Comparison of ENCODE assay signal across 24 cellular contexts in the genomic region with DNA sequence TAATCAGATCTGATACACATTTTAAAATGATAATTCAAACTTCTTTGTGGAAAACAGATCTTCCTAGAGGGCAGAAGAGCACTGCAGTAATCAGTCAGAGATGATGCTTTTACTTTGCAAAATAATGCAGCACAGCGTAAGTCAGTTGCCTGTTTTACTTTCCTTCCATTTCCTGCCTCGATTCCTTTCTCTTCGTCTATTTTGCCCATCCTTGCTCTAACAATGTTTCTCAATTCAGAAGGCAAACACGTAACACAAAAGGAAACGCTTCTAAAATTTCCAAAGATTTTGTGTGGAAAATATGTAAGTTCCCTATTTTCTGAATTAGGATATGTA.
DNase-seq lines count a peak whose midpoint lies in the region; ATAC-seq and TF ChIP-seq lines count a peak whose summit lies in the region.
"Had no signal": no experiment of that assay in that cellular context is flagged by ENCODE, and none has a peak within 500 bp of the region (broad histone marks: within the 10 kb centered on the region; RNA-seq: fewer than 3 reads in every experiment).

No MANE protein-coding gene starts in this region.

- H3K27me3 Mint-ChIP-seq in mesothelial cell of epicardium (ENCODE audit: low read depth) (no peaks in the 10 kb centered on the region), type B pancreatic cell (no peaks in the 10 kb centered on the region)
- H3K27me3 Mint-ChIP-seq: brain; stimulated activated naive B cell treated with anti-CD40 and anti-IgM and Interleukin-4, amounts not matched to agents 10 μg/mL and 1 μg/mL and 100 μg/mL, for 72 hours had no signal

- H3K4me1 Mint-ChIP-seq in mesothelial cell of epicardium (peaks cover 34% of the 10 kb centered on the region), type B pancreatic cell (ENCODE audit: unreplicated experiment) (peaks cover 21% of the 10 kb centered on the region)
- H3K4me1 Mint-ChIP-seq: activated CD4-positive, alpha-beta T cell treated with anti-CD3 and anti-CD28 coated beads for 36 hours; stimulated activated naive B cell treated with anti-CD40 and anti-IgM and Interleukin-4, amounts not matched to agents 10 μg/mL and 1 μg/mL and 100 μg/mL, for 72 hours had no signal

- H3K27ac ChIP-seq in HUES48 (ENCODE audit: low read depth, low read length): peak overlapping the region; percentile 67
- H3K27ac ChIP-seq: colonic mucosa, esophagus squamous epithelium, gastrocnemius medialis, lower lobe of right lung, thoracic aorta had no signal

- DNase-seq in adipocyte (ENCODE audit: low read depth) (no peak), mesothelial cell of epicardium (ENCODE audit: low spot score in 2 of 2, unreplicated experiment in 2 of 2) (no peak), type B pancreatic cell (ENCODE audit: extremely low spot score, unreplicated experiment) (no peak), DMS53 (lab: John Stamatoyannopoulos, UW) (no peak)
- DNase-seq: activated CD4-positive, alpha-beta T cell treated with anti-CD3 and anti-CD28 coated beads for 36 hours; activated gamma-delta T cell treated with Interleukin-2 at 50 U/mL for 16 hours; activated T-cell treated with anti-CD3 and anti-CD28 coated beads, Interleukin-2, amount 50 U/mL, for 24 hours; CD4-positive, alpha-beta T cell; colonic mucosa; esophagus squamous epithelium; gastrocnemius medialis; kidney; lower lobe of right lung; NCI-H187 treated with DMSO at 0.1 percent for 48 hours; NCI-H526 treated with DMSO at 0.1 percent for 48 hours; nucleus accumbens; stimulated activated CD4-positive, alpha-beta T cell treated with anti-CD3 and anti-CD28 coated beads, Interleukin-12 subunit alpha, Interleukin-12 subunit beta, amount 100 ng/mL, for 4 hours; stimulated activated CD4-positive, alpha-beta T cell treated with anti-CD3 and anti-CD28 coated beads, Interleukin-4, amount 100 ng/mL, for 24 hours; stimulated activated naive B cell treated with anti-CD40 and anti-IgM and Interleukin-4, amounts not matched to agents 10 μg/mL and 1 μg/mL and 100 μg/mL, for 72 hours had no signal

- H3K27me3 ChIP-seq in HUES48 (ENCODE audit: control insufficient read depth, insufficient read depth, low read length): no peaks in the 10 kb centered on the region
- no peaks in the 10 kb centered on the region for H3K27me3 ChIP-seq in adipocyte (replicated peaks; ENCODE audit: control insufficient read depth, insufficient read depth, low read length)
- H3K27me3 ChIP-seq: colonic mucosa, esophagus squamous epithelium had no signal

- no peaks in the 10 kb centered on the region for H3K9me3 ChIP-seq in HUES48 (ENCODE audit: control insufficient read depth, insufficient read depth, low read length)
- no peaks in the 10 kb centered on the region for H3K9me3 ChIP-seq in adipocyte (ENCODE audit: control insufficient read depth, low read length)
- H3K9me3 ChIP-seq: colonic mucosa, esophagus squamous epithelium, gastrocnemius medialis, lower lobe of right lung, thoracic aorta had no signal

- TF ChIP-seq CTCF in mesothelial cell of epicardium (IDR thresholded peaks at IDR 0.05; ENCODE audit: unreplicated experiment): no peak
- TF ChIP-seq CTCF in type B pancreatic cell (conservative IDR thresholded peaks at IDR 0.05): no peak

- no peaks in the 10 kb centered on the region for H3K36me3 Mint-ChIP-seq in mesothelial cell of epicardium
- H3K36me3 Mint-ChIP-seq in type B pancreatic cell: no peaks in the 10 kb centered on the region
- H3K36me3 Mint-ChIP-seq: brain; stimulated activated naive B cell treated with anti-CD40 and anti-IgM and Interleukin-4, amounts not matched to agents 10 μg/mL and 1 μg/mL and 100 μg/mL, for 72 hours had no signal

- no peak for ATAC-seq in GM21360 (IDR thresholded peaks at IDR 0.05; ENCODE audit: unreplicated experiment)
- ATAC-seq in HG03457 (IDR thresholded peaks at IDR 0.05; ENCODE audit: unreplicated experiment): no peak
- ATAC-seq: activated CD4-positive, alpha-beta T cell treated with anti-CD3 and anti-CD28 coated beads for 36 hours; gastrocnemius medialis; stimulated activated naive B cell treated with anti-CD40 and anti-IgM and Interleukin-4, amounts not matched to agents 10 μg/mL and 1 μg/mL and 100 μg/mL, for 72 hours had no signal

- H3K36me3 ChIP-seq in HUES48 (ENCODE audit: control insufficient read depth, insufficient read depth, low read length) (no peaks in the 10 kb centered on the region), adipocyte (ENCODE audit: control insufficient read depth, insufficient read depth, low read length, severe bottlenecking) (no peaks in the 10 kb centered on the region)
- H3K36me3 ChIP-seq: colonic mucosa, esophagus squamous epithelium, gastrocnemius medialis, lower lobe of right lung, thoracic aorta had no signal

- H3K4me3 Mint-ChIP-seq in mesothelial cell of epicardium (peak overlapping the region; percentile 26), type B pancreatic cell (peak overlapping the region; percentile 13)
- H3K4me3 Mint-ChIP-seq: activated CD4-positive, alpha-beta T cell treated with anti-CD3 and anti-CD28 coated beads for 36 hours; activated T-cell treated with anti-CD3 and anti-CD28 coated beads, Interleukin-2, amount 50 U/mL, for 24 hours; brain; CD4-positive, alpha-beta T cell; stimulated activated naive B cell treated with anti-CD40 and anti-IgM and Interleukin-4, amounts not matched to agents 10 μg/mL and 1 μg/mL and 100 μg/mL, for 72 hours had no signal

- H3K9me3 Mint-ChIP-seq in mesothelial cell of epicardium (peaks cover 4% of the 10 kb centered on the region), type B pancreatic cell (no peaks in the 10 kb centered on the region)
- H3K9me3 Mint-ChIP-seq: activated T-cell treated with anti-CD3 and anti-CD28 coated beads, Interleukin-2, amount 50 U/mL, for 24 hours; brain; CD4-positive, alpha-beta T cell; stimulated activated naive B cell treated with anti-CD40 and anti-IgM and Interleukin-4, amounts not matched to agents 10 μg/mL and 1 μg/mL and 100 μg/mL, for 72 hours had no signal

- H3K27ac Mint-ChIP-seq in mesothelial cell of epicardium: peak overlapping the region; percentile 80
- no peak overlapping the region for H3K27ac Mint-ChIP-seq in type B pancreatic cell
- H3K27ac Mint-ChIP-seq: activated CD4-positive, alpha-beta T cell treated with anti-CD3 and anti-CD28 coated beads for 36 hours; activated T-cell treated with anti-CD3 and anti-CD28 coated beads, Interleukin-2, amount 50 U/mL, for 24 hours; brain; CD4-positive, alpha-beta T cell; stimulated activated naive B cell treated with anti-CD40 and anti-IgM and Interleukin-4, amounts not matched to agents 10 μg/mL and 1 μg/mL and 100 μg/mL, for 72 hours had no signal

- H3K4me3 ChIP-seq in HUES48 (ENCODE audit: low read depth, low read length) (no peak overlapping the region), adipocyte (ENCODE audit: low read length) (peak overlapping the region; percentile 51)
- H3K4me3 ChIP-seq: colonic mucosa, esophagus squamous epithelium, lower lobe of right lung, thoracic aorta had no signal

- no peak overlapping the region for H3K9ac ChIP-seq in HUES48 (ENCODE audit: low read depth, low read length)
- H3K9ac ChIP-seq in adipocyte (ENCODE audit: low read length): no peak overlapping the region

- H3K4me1 ChIP-seq in HUES48 (ENCODE audit: control insufficient read depth, insufficient read depth, low read length): peaks cover 35% of the 10 kb centered on the region
- H3K4me1 ChIP-seq in adipocyte (ENCODE audit: control insufficient read depth, insufficient read depth, low read length): peaks cover 18% of the 10 kb centered on the region
- H3K4me1 ChIP-seq: colonic mucosa, lower lobe of right lung had no signal
